Comparison of ENCODE assay signal across 8 cellular contexts in genomic region chr12:52050771-52051541, GRCh38. TPM values are rescaled to one million over a fixed set of nuclear protein-coding genes. Genes with fewer than 3 reads are reported as not detected.
DNase-seq lines count a peak whose midpoint lies in the region; ATAC-seq lines count a peak whose summit lies in the region.

NR4A1 (plus strand) TSS chr12:52051442; CDS start chr12:52054329, 2,887 bp downstream.

- H4K20me1 ChIP-seq in BLaER1 treated with 17β-estradiol and CSF1 and Interleukin-3, amounts not matched to agents 10 nM and 100 nM: peaks cover 0 to 42% (median 8%) of the 10 kb centered on the region in 11 experiments; a peak in 10 of 22 replicates

- peak; percentile 96 for DNase-seq in GM19238 (ENCODE audit: insufficient read length, low spot score)
- peak; percentile 97 for DNase-seq in NCI-H69 (lab: John Stamatoyannopoulos, UW)
- DNase-seq in activated CD8-positive, alpha-beta T cell treated with anti-CD3 and anti-CD28 coated beads, Interleukin-2, amount 10 ng/mL, durations not matched to agents 7 days and 5 days: peak; percentile 98
- peak; percentile 96 for DNase-seq in ecto neural progenitor cell (ENCODE audit: low spot score)
- peak; percentile 97 to 98 for DNase-seq in lung microvascular endothelial cell (ENCODE audit: low read depth in 2 of 2)
- DNase-seq in stimulated activated CD4-positive, alpha-beta T cell treated with anti-CD3 and anti-CD28 coated beads, TNF-alpha, amount 100 ng/mL, for 4 hours (ENCODE audit: low read depth in 3 of 3): peak; percentile 99

- peak within 1 kb of the TSS; percentile 86 for H3K4me3 Mint-ChIP-seq in activated CD8-positive, alpha-beta T cell treated with anti-CD3 and anti-CD28 coated beads, Interleukin-2, amount 10 ng/mL, durations not matched to agents 7 days and 5 days

- H3K4me1 Mint-ChIP-seq in activated CD8-positive, alpha-beta T cell treated with anti-CD3 and anti-CD28 coated beads, Interleukin-2, amount 10 ng/mL, durations not matched to agents 7 days and 5 days (ENCODE audit: low read depth): peaks cover 49% of the 10 kb centered on the region

- CTCF ChIA-PET in activated CD8-positive, alpha-beta T cell treated with anti-CD3 and anti-CD28 coated beads, Interleukin-2, amount 10 ng/mL, durations not matched to agents 7 days and 5 days (lab: Charles Lee): interaction anchor here (0.8 to 4.1 kb wide), 12 partner anchors 9 to 80 kb away, joined by 3 to 59 read pairs (median 4); partner anchors contain the start of gene ATG101

- H3K27ac Mint-ChIP-seq in activated CD8-positive, alpha-beta T cell treated with anti-CD3 and anti-CD28 coated beads, Interleukin-2, amount 10 ng/mL, durations not matched to agents 7 days and 5 days: peak within 1 kb of the TSS; percentile 98

- peak within 1 kb of the TSS; percentile 93 to 100 (median 99) for H3K4me2 ChIP-seq in BLaER1 treated with 17β-estradiol and CSF1 and Interleukin-3, amounts not matched to agents 10 nM and 100 nM

- H3K9me3 ChIP-seq in BLaER1 treated with 17β-estradiol and CSF1 and Interleukin-3, amounts not matched to agents 10 nM and 100 nM (replicated peaks in 1 of 11): no peaks in the 10 kb centered on the region

- peak within 1 kb of the TSS; percentile 71 to 97 (median 83) for H3K9ac ChIP-seq in BLaER1 treated with 17β-estradiol and CSF1 and Interleukin-3, amounts not matched to agents 10 nM and 100 nM

- peak; percentile 76 for ATAC-seq in HG03442 (IDR thresholded peaks at IDR 0.05; ENCODE audit: unreplicated experiment)
- ATAC-seq in activated CD8-positive, alpha-beta T cell treated with anti-CD3 and anti-CD28 coated beads, Interleukin-2, amount 10 ng/mL, durations not matched to agents 7 days and 5 days: peak; percentile 85

- H3K27me3 ChIP-seq in BLaER1 treated with 17β-estradiol and CSF1 and Interleukin-3, amounts not matched to agents 10 nM and 100 nM: peaks cover 0 to 5% (median 0%) of the 10 kb centered on the region in 11 experiments; a peak in 1 of 22 replicates

- H3K36me3 ChIP-seq in BLaER1 treated with 17β-estradiol and CSF1 and Interleukin-3, amounts not matched to agents 10 nM and 100 nM: peaks cover 0 to 18% (median 0%) of the 10 kb centered on the region in 11 experiments; a peak in 6 of 22 replicates

- no peaks in the 10 kb centered on the region for H3K36me3 Mint-ChIP-seq in activated CD8-positive, alpha-beta T cell treated with anti-CD3 and anti-CD28 coated beads, Interleukin-2, amount 10 ng/mL, durations not matched to agents 7 days and 5 days (ENCODE audit: low read depth)

- H3K9me3 Mint-ChIP-seq in activated CD8-positive, alpha-beta T cell treated with anti-CD3 and anti-CD28 coated beads, Interleukin-2, amount 10 ng/mL, durations not matched to agents 7 days and 5 days (ENCODE audit: insufficient read depth): no peaks in the 10 kb centered on the region

- H3K4me3 ChIP-seq in BLaER1 treated with 17β-estradiol and CSF1 and Interleukin-3, amounts not matched to agents 10 nM and 100 nM: peak within 1 kb of the TSS; percentile 54 to 79 (median 67)

- peaks cover 32 to 53% (median 50%) of the 10 kb centered on the region in 10 experiments for H3K4me1 ChIP-seq in BLaER1 treated with 17β-estradiol and CSF1 and Interleukin-3, amounts not matched to agents 10 nM and 100 nM

- POLR2A ChIA-PET in activated CD8-positive, alpha-beta T cell treated with anti-CD3 and anti-CD28 coated beads, Interleukin-2, amount 10 ng/mL, durations not matched to agents 7 days and 5 days (lab: Charles Lee): interaction anchor here (0.8 to 2.2 kb wide), 8 partner anchors 10 to 25 kb away, joined by 3 to 18 read pairs (median 6); partner anchors contain the start of gene ATG101

- no peaks in the 10 kb centered on the region for H3K27me3 Mint-ChIP-seq in activated CD8-positive, alpha-beta T cell treated with anti-CD3 and anti-CD28 coated beads, Interleukin-2, amount 10 ng/mL, durations not matched to agents 7 days and 5 days (ENCODE audit: low read depth)

- H3K27ac ChIP-seq in BLaER1 treated with 17β-estradiol and CSF1 and Interleukin-3, amounts not matched to agents 10 nM and 100 nM: peak within 1 kb of the TSS; percentile 70 to 97 (median 84)

RNA-seq across cellular contexts. Expression of gene NR4A1, which starts in this region (rescaled TPM):
- 1 to 10 TPM; 4.3 to 5.6 TPM for total RNA-seq in activated CD8-positive, alpha-beta T cell treated with anti-CD3 and anti-CD28 coated beads, Interleukin-2, amount 10 ng/mL, durations not matched to agents 7 days and 5 days
- 0.65 and 2.0 TPM in 2 replicates for total RNA-seq in lung microvascular endothelial cell

Comparison
In these comparisons a context has a peak if more than half of its experiments do, and no peak if none do; other contexts are left out.
1. Peak in every context shown above with its lines: DNase-seq, ATAC-seq, H3K4me3 ChIP-seq and H3K27ac ChIP-seq.